In genomic region chr7:81244213-81244612, GRCh38 we compare ENCODE assay signal across 12 cellular contexts.
DNase-seq lines count a peak whose midpoint lies in the region; ATAC-seq, FAIRE-seq and TF ChIP-seq lines count a peak whose summit lies in the region.
"Had no signal": no experiment of that assay in that cellular context is flagged by ENCODE, and none has a peak within 500 bp of the region (broad histone marks: within the 10 kb centered on the region; RNA-seq: fewer than 3 reads in every experiment).

No MANE protein-coding gene starts in this region.

- dilution Hi-C loops in endothelial cell of umbilical vein (cut with MboI; ENCODE audit: extremely low pct_ligation_motif_present, low sequenced_read_pairs): no loop called here

- no peak for DNase-seq in SK-N-SH
- DNase-seq in endothelial cell of umbilical vein (ENCODE audit: low read depth, low spot score): peak; percentile 36
- DNase-seq in activated naive CD4-positive, alpha-beta T cell treated with anti-CD3 and anti-CD28 coated beads for 36 hours: no peak
- DNase-seq in glomerular visceral epithelial cell (ENCODE audit: extremely low spot score): no peak
- DNase-seq in tibial artery: no peak
- DNase-seq in GF-D8 (lab: John Stamatoyannopoulos, UW): no peak
- DNase-seq: AML-193; NCI-H1694; stimulated activated CD8-positive, alpha-beta memory T cell treated with anti-CD3 and anti-CD28 coated beads, Interleukin-4, amount 100 ng/mL, for 48 hours had no signal

- H3F3A ChIP-seq in SK-N-SH (replicated peaks; ENCODE audit: insufficient read depth) (no peaks in the 10 kb centered on the region), OCI-LY1 (ENCODE audit: insufficient read depth, low read length) (no peaks in the 10 kb centered on the region)

- no peaks in the 10 kb centered on the region for H3K9me3 ChIP-seq in SK-N-SH
- no peaks in the 10 kb centered on the region for H3K9me3 ChIP-seq in OCI-LY1 (ENCODE audit: low read length)
- no peaks in the 10 kb centered on the region for H3K9me3 ChIP-seq in endothelial cell of umbilical vein (replicated peaks; ENCODE audit: control insufficient read depth, insufficient read depth, low read length)
- no peaks in the 10 kb centered on the region for H3K9me3 ChIP-seq in tibial artery

- H2AFZ ChIP-seq in SK-N-SH (ENCODE audit: low read depth) (no peak overlapping the region), OCI-LY1 (ENCODE audit: low read length) (no peak overlapping the region), endothelial cell of umbilical vein (ENCODE audit: low read depth, low read length) (no peak overlapping the region)

- intact Hi-C loops in endothelial cell of umbilical vein (cut with micrococcal nuclease) (loop anchor here (5.0 kb wide), 1 partner anchor 203 kb away; no protein-coding TSS in a partner anchor), tibial artery (cut with DNase I; ENCODE audit: low total_unique reads) (no loop called here)
- intact Hi-C loops in activated naive CD4-positive, alpha-beta T cell treated with anti-CD3 and anti-CD28 coated beads for 36 hours (cut with micrococcal nuclease): no loop called here

- ATAC-seq in SK-N-SH treated with all-trans-retinoic acid at 6 μM for 48 hours: no peak

- H3K36me3 Mint-ChIP-seq in activated naive CD4-positive, alpha-beta T cell treated with anti-CD3 and anti-CD28 coated beads for 36 hours (ENCODE audit: low read depth): no peaks in the 10 kb centered on the region

- H3K4me3 ChIP-seq in SK-N-SH (ENCODE audit: low read depth in 2 of 2, low read length in 1 of 2) (no peak overlapping the region), OCI-LY1 (ENCODE audit: low read depth, low read length, poor library complexity, severe bottlenecking) (no peak overlapping the region), endothelial cell of umbilical vein (replicated peaks in 1 of 3; ENCODE audit: insufficient read depth in 1 of 3, low read depth in 1 of 3, low read length in 3 of 3) (no peak overlapping the region), tibial artery (no peak overlapping the region)

- H3K27ac Mint-ChIP-seq in activated naive CD4-positive, alpha-beta T cell treated with anti-CD3 and anti-CD28 coated beads for 36 hours: no peak overlapping the region

- H3K27me3 Mint-ChIP-seq in activated naive CD4-positive, alpha-beta T cell treated with anti-CD3 and anti-CD28 coated beads for 36 hours (ENCODE audit: low read depth): no peaks in the 10 kb centered on the region

- FAIRE-seq in endothelial cell of umbilical vein (lab: Jason Lieb, UNC): peak; percentile 31
- FAIRE-seq: HTR-8/SVneo had no signal

- TF ChIP-seq RAD21 in SK-N-SH (IDR thresholded peaks at IDR 0.05; ENCODE audit: low read length): peak; percentile 59

- H3K27ac ChIP-seq in SK-N-SH (ENCODE audit: low read depth in 2 of 2, low read length in 1 of 2) (no peak overlapping the region), OCI-LY1 (ENCODE audit: low read depth, low read length, poor library complexity, severe bottlenecking) (no peak overlapping the region), endothelial cell of umbilical vein (ENCODE audit: insufficient read depth, low read depth, low read length) (no peak overlapping the region), tibial artery (no peak overlapping the region)

- no peak overlapping the region for H3K4me3 Mint-ChIP-seq in activated naive CD4-positive, alpha-beta T cell treated with anti-CD3 and anti-CD28 coated beads for 36 hours

- H3K4me1 ChIP-seq in SK-N-SH (ENCODE audit: control insufficient read depth in 1 of 2, insufficient read depth in 2 of 2, low read depth in 1 of 2, low read length in 1 of 2): no peaks in the 10 kb centered on the region
- H3K4me1 ChIP-seq in OCI-LY1 (ENCODE audit: insufficient read depth, low read length, severe bottlenecking): no peaks in the 10 kb centered on the region
- no peaks in the 10 kb centered on the region for H3K4me1 ChIP-seq in endothelial cell of umbilical vein (ENCODE audit: control insufficient read depth, extremely low read depth, insufficient read depth, low read length)
- no peaks in the 10 kb centered on the region for H3K4me1 ChIP-seq in tibial artery

- H3K4me2 ChIP-seq in SK-N-SH (no peak overlapping the region), OCI-LY1 (ENCODE audit: low read length) (no peak overlapping the region), endothelial cell of umbilical vein (ENCODE audit: insufficient read depth, low read length) (no peak overlapping the region)

- H3K9me3 Mint-ChIP-seq in activated naive CD4-positive, alpha-beta T cell treated with anti-CD3 and anti-CD28 coated beads for 36 hours: peaks cover 10% of the 10 kb centered on the region

- 97% methylated on average over 3 of the region's 3 CpGs for WGBS in SK-N-SH (ENCODE audit: low lambda C conversion rate)

- H3K9me2 ChIP-seq in SK-N-SH: no peaks in the 10 kb centered on the region
- H3K9me2 ChIP-seq in OCI-LY1 (ENCODE audit: low read depth, low read length): no peaks in the 10 kb centered on the region

- no peaks in the 10 kb centered on the region for H3K9me1 ChIP-seq in endothelial cell of umbilical vein (replicated peaks; ENCODE audit: control insufficient read depth, extremely low read depth, insufficient read depth, low read length)

- no peaks in the 10 kb centered on the region for H3K36me3 ChIP-seq in SK-N-SH (replicated peaks in 1 of 2; ENCODE audit: control insufficient read depth in 1 of 2, insufficient read depth in 2 of 2, low read length in 1 of 2)
- no peaks in the 10 kb centered on the region for H3K36me3 ChIP-seq in OCI-LY1 (ENCODE audit: insufficient read depth, low read length)
- H3K36me3 ChIP-seq in endothelial cell of umbilical vein (ENCODE audit: control insufficient read depth in 2 of 2, extremely low read depth in 1 of 2, insufficient read depth in 2 of 2, low read length in 2 of 2): no peaks in the 10 kb centered on the region
- H3K36me3 ChIP-seq in tibial artery: no peaks in the 10 kb centered on the region

- H3K9ac ChIP-seq in SK-N-SH (no peak overlapping the region), OCI-LY1 (ENCODE audit: low read length) (no peak overlapping the region), endothelial cell of umbilical vein (replicated peaks; ENCODE audit: extremely low read depth, insufficient read depth, low read length) (no peak overlapping the region)

- H3K4me1 Mint-ChIP-seq in activated naive CD4-positive, alpha-beta T cell treated with anti-CD3 and anti-CD28 coated beads for 36 hours (ENCODE audit: low read depth): no peaks in the 10 kb centered on the region

- POLR2A ChIA-PET in SK-N-SH (lab: Yijun Ruan, JAX) (no interaction called here), endothelial cell of umbilical vein (lab: Charles Lee) (no interaction called here)

- H4K20me1 ChIP-seq in SK-N-SH (ENCODE audit: insufficient read depth) (no peaks in the 10 kb centered on the region), OCI-LY1 (ENCODE audit: insufficient read depth, low read length) (no peaks in the 10 kb centered on the region), endothelial cell of umbilical vein (replicated peaks; ENCODE audit: control insufficient read depth, extremely low read depth, insufficient read depth, low read length) (no peaks in the 10 kb centered on the region)

- CTCF ChIA-PET in SK-N-SH (lab: Yijun Ruan, JAX) (interaction anchor here (1.2 kb wide), 1 partner anchor 132 kb away, joined by 3 read pairs; no protein-coding TSS in a partner anchor), endothelial cell of umbilical vein (lab: Charles Lee) (interaction anchor here (1.0 to 2.1 kb wide), 2 partner anchors 203 to 213 kb away, joined by 4 to 10 read pairs; no protein-coding TSS in a partner anchor)
- CTCF ChIA-PET in activated naive CD4-positive, alpha-beta T cell treated with anti-CD3 and anti-CD28 coated beads for 36 hours (lab: Charles Lee): no interaction called here

- H3K27me3 ChIP-seq in SK-N-SH (ENCODE audit: insufficient read depth) (no peaks in the 10 kb centered on the region), OCI-LY1 (ENCODE audit: insufficient read depth, low read length) (no peaks in the 10 kb centered on the region), endothelial cell of umbilical vein (ENCODE audit: control insufficient read depth in 2 of 2, insufficient read depth in 2 of 2, low read length in 2 of 2) (no peaks in the 10 kb centered on the region), tibial artery (no peaks in the 10 kb centered on the region)

- no TSS peak for BruUV-seq in endothelial cell of umbilical vein (replicated peaks; lab: Mats Ljungman, UMichigan)

- TF ChIP-seq EP300 in SK-N-SH (IDR thresholded peaks at IDR 0.05; ENCODE audit: borderline replicate concordance in 1 of 2, low read depth in 1 of 2, low read length in 1 of 2): no peak

- H3K79me2 ChIP-seq in SK-N-SH (ENCODE audit: insufficient read depth) (no peaks in the 10 kb centered on the region), OCI-LY1 (ENCODE audit: insufficient read depth, low read length) (no peaks in the 10 kb centered on the region), endothelial cell of umbilical vein (ENCODE audit: control insufficient read depth, insufficient read depth, low read length) (no peaks in the 10 kb centered on the region)

- TF ChIP-seq CTCF in SK-N-SH (IDR thresholded peaks at IDR 0.05) (peak; percentile 36), OCI-LY1 (IDR thresholded peaks at IDR 0.05; ENCODE audit: low read length) (peak; percentile 20; the same call in 1 of the 2 replicates), endothelial cell of umbilical vein (IDR thresholded peaks at IDR 0.05; ENCODE audit: extremely low read depth in 1 of 2, insufficient read depth in 1 of 2, low read depth in 1 of 2, low read length in 2 of 2) (no peak), tibial artery (IDR thresholded peaks at IDR 0.05) (no peak)

- TF ChIP-seq POLR2A in endothelial cell of umbilical vein (IDR thresholded peaks at IDR 0.05; ENCODE audit: low read depth, low read length): no peak

TF ChIP-seq in SK-N-SH, 30 proteins besides CTCF, POLR2A, EP300 and RAD21 (continues in another document):
- TF ChIP-seq NRF1 (IDR thresholded peaks at IDR 0.05; ENCODE audit: low read depth, low read length) (no peak), NFIC (IDR thresholded peaks at IDR 0.05; ENCODE audit: borderline replicate concordance) (peak; percentile 29; the same call in 1 of the 2 replicates), GABPA (IDR thresholded peaks at IDR 0.05; ENCODE audit: low read depth) (no peak), CHD2 (IDR thresholded peaks at IDR 0.05; ENCODE audit: low read length, partially characterized antibody) (no peak)

TF ChIP-seq in SK-N-SH treated with all-trans-retinoic acid at 6 μM for 48 hours, 23 proteins besides CTCF, POLR2A, EP300 and RAD21 (continues in another document):
- TF ChIP-seq TCF4 (CRISPR knock-in tag; IDR thresholded peaks at IDR 0.05; ENCODE audit: borderline replicate concordance) (no peak), RARB (CRISPR knock-in tag; IDR thresholded peaks at IDR 0.05) (no peak), ZNF70 (CRISPR knock-in tag; IDR thresholded peaks at IDR 0.05) (no peak)

TF ChIP-seq in endothelial cell of umbilical vein, 7 proteins besides CTCF, POLR2A, EP300 and RAD21:
- no peak for TF ChIP-seq EZH2 (IDR thresholded peaks at IDR 0.05; ENCODE audit: borderline replicate concordance, low read depth, low read length, severe bottlenecking)
- TF ChIP-seq GATA2 (IDR thresholded peaks at IDR 0.05; ENCODE audit: insufficient read depth, insufficient read length, low read depth, low read length): no peak
- no peak for TF ChIP-seq JUN (IDR thresholded peaks at IDR 0.05; ENCODE audit: borderline replicate concordance, insufficient read depth, insufficient read length, low read depth)

Comparison
In these comparisons a context has a peak if more than half of its experiments do, and no peak if none do; other contexts are left out.
1. CTCF ChIP-seq: peak in SK-N-SH (single experiment) and OCI-LY1 (single experiment); none in endothelial cell of umbilical vein (0 of 2) and tibial artery (0 of 2).